ENCODE assay signal across 28 cellular contexts in the genomic region with DNA sequence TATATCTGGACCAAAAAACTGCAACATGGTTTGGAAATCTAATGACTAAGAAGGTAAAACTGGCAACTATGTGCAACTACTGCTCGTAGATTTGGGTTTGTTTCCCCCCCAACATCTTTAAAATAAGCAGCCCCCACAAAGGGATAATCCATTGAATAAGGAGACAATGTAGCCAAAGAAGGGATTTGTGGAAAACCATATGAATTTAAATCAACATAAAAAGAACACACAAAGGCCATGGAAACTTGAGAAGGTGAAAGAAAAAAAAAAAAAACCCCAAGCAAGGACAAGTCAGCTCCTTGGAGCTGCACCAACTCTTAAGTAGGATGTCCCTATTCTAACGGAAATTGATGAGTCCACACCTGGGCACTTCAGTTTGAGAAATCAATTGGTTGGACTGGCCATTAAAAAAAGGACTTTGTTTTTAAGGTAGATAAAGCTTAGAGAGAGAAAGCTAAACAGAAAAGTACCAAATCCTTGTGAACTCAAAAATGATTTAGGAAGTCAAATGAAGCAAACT. TPM values are rescaled to one million over a fixed set of nuclear protein-coding genes. Genes with fewer than 3 reads are reported as not detected.
"Had no signal": no experiment of that assay in that cellular context is flagged by ENCODE, and none has a peak within 500 bp of the region (broad histone marks: within the 10 kb centered on the region; RNA-seq: fewer than 3 reads in every experiment).

No MANE protein-coding gene starts in this region.

- ATAC-seq: activated CD8-positive, alpha-beta memory T cell treated with anti-CD3 and anti-CD28 coated beads, Interleukin-2, amount 10 ng/mL, durations not matched to agents 7 days and 5 days; Panc1; Right ventricle myocardium inferior; T-cell had no signal

- H3K27me3 ChIP-seq: breast epithelium had no signal

- H3K4me1 Mint-ChIP-seq: activated CD8-positive, alpha-beta memory T cell treated with anti-CD3 and anti-CD28 coated beads, Interleukin-2, amount 10 ng/mL, durations not matched to agents 7 days and 5 days; T-cell had no signal

- H3K9me3 Mint-ChIP-seq: activated naive CD4-positive, alpha-beta T cell treated with anti-CD3 and anti-CD28 coated beads, Interleukin-2, amount 50 U/mL, for 24 hours; activated T-cell treated with anti-CD3 and anti-CD28 coated beads, Interleukin-2, amount 50 U/mL, for 24 hours; activated T-helper 1 cell treated with anti-CD3 and anti-CD28 coated beads, Interleukin-12 subunit alpha, Interleukin-12 subunit beta, Interleukin-2, Interleukin-4 antibody, amounts not matched to agents 30 ng/mL and 10 ng/mL and 1 ng/mL, durations not matched to agents 14 hours and 24 hours and 36 hours; T-cell had no signal

- H3K9me3 ChIP-seq: breast epithelium had no signal

- H3K27me3 Mint-ChIP-seq: activated CD8-positive, alpha-beta memory T cell treated with anti-CD3 and anti-CD28 coated beads, Interleukin-2, amount 10 ng/mL, durations not matched to agents 7 days and 5 days; activated naive CD4-positive, alpha-beta T cell treated with anti-CD3 and anti-CD28 coated beads, Interleukin-2, amount 50 U/mL, for 24 hours; activated T-cell treated with anti-CD3 and anti-CD28 coated beads, Interleukin-2, amount 50 U/mL, for 24 hours; T-cell had no signal

- H3K27ac Mint-ChIP-seq: activated CD8-positive, alpha-beta memory T cell treated with anti-CD3 and anti-CD28 coated beads, Interleukin-2, amount 10 ng/mL, durations not matched to agents 7 days and 5 days; activated naive CD4-positive, alpha-beta T cell treated with anti-CD3 and anti-CD28 coated beads, Interleukin-2, amount 50 U/mL, for 24 hours; activated T-cell treated with anti-CD3 and anti-CD28 coated beads, Interleukin-2, amount 50 U/mL, for 24 hours; activated T-helper 1 cell treated with anti-CD3 and anti-CD28 coated beads, Interleukin-12 subunit alpha, Interleukin-12 subunit beta, Interleukin-2, Interleukin-4 antibody, amounts not matched to agents 30 ng/mL and 10 ng/mL and 1 ng/mL, durations not matched to agents 14 hours and 24 hours and 36 hours; T-cell had no signal

- H3K36me3 ChIP-seq: breast epithelium had no signal

- H3K36me3 Mint-ChIP-seq: activated CD8-positive, alpha-beta memory T cell treated with anti-CD3 and anti-CD28 coated beads, Interleukin-2, amount 10 ng/mL, durations not matched to agents 7 days and 5 days had no signal

- H3K4me3 Mint-ChIP-seq: activated CD8-positive, alpha-beta memory T cell treated with anti-CD3 and anti-CD28 coated beads, Interleukin-2, amount 10 ng/mL, durations not matched to agents 7 days and 5 days; activated naive CD4-positive, alpha-beta T cell treated with anti-CD3 and anti-CD28 coated beads, Interleukin-2, amount 50 U/mL, for 24 hours; activated T-cell treated with anti-CD3 and anti-CD28 coated beads, Interleukin-2, amount 50 U/mL, for 24 hours; activated T-helper 1 cell treated with anti-CD3 and anti-CD28 coated beads, Interleukin-12 subunit alpha, Interleukin-12 subunit beta, Interleukin-2, Interleukin-4 antibody, amounts not matched to agents 30 ng/mL and 10 ng/mL and 1 ng/mL, durations not matched to agents 14 hours and 24 hours and 36 hours; T-cell had no signal

- H3K4me1 ChIP-seq: breast epithelium had no signal

- H3K27ac ChIP-seq: breast epithelium, SK-N-MC had no signal

- H3K4me3 ChIP-seq: breast epithelium, SK-N-MC had no signal

- DNase-seq: activated CD4-positive, alpha-beta T cell treated with anti-CD3 and anti-CD28 coated beads for 48 hours; activated CD4-positive, alpha-beta T cell treated with anti-CD3 and anti-CD28 coated beads, Interleukin-2, amount 50 U/mL, for 4 hours; activated CD4-positive, CD25-positive, alpha-beta regulatory T cell treated with anti-CD3 and anti-CD28 coated beads, Interleukin-2, amount 50 U/mL, for 72 hours; activated CD8-positive, alpha-beta memory T cell treated with anti-CD3 and anti-CD28 coated beads, Interleukin-2, amount 10 ng/mL, durations not matched to agents 7 days and 5 days; activated effector memory CD4-positive, alpha-beta T cell treated with Interleukin-2 at 50 U/mL for 16 hours; activated naive CD4-positive, alpha-beta T cell; activated T-cell treated with anti-CD3 and anti-CD28 coated beads, Interleukin-2, amount 50 U/mL, for 24 hours; aorta; caudate nucleus; Kasumi-1; NCI-H1105; NCI-H1436; NCI-H1694 treated with DMSO at 0.1 percent for 48 hours; NCI-H2029 treated with DMSO at 0.1 percent for 48 hours; NCI-H446 treated with DMSO at 0.1 percent for 48 hours; NCI-H524 treated with DMSO at 0.1 percent for 48 hours; NCI-H748 treated with DMSO at 0.1 percent for 48 hours; OCI-M1; RPMI8226; T-cell; T-helper 2 cell; T1000 had no signal

RNA-seq across cellular contexts. Expression of a gene that starts 53.7 kb away (rescaled TPM):
- total RNA-seq: activated T-helper 1 cell treated with anti-CD3 and anti-CD28 coated beads, Interleukin-12 subunit alpha, Interleukin-12 subunit beta, Interleukin-2, Interleukin-4 antibody, amounts not matched to agents 30 ng/mL and 10 ng/mL and 1 ng/mL, durations not matched to agents 14 hours and 24 hours and 36 hours had no signal
